9 cellular contexts compared by ENCODE assay signal in genomic region chr12:130819248-130819576, GRCh38. TPM values are rescaled to one million over a fixed set of nuclear protein-coding genes. Genes with fewer than 3 reads are reported as not detected.
DNase-seq lines count a peak whose midpoint lies in the region; ATAC-seq, FAIRE-seq and TF ChIP-seq lines count a peak whose summit lies in the region.
"Had no signal": no experiment of that assay in that cellular context is flagged by ENCODE, and none has a peak within 500 bp of the region (broad histone marks: within the 10 kb centered on the region; RNA-seq: fewer than 3 reads in every experiment).

No MANE protein-coding gene starts in this region.

- dilution Hi-C loops in IMR-90 (cut with HindIII; ENCODE audit: low sequenced_read_pairs, unreplicated experiment), result no loop called here
- dilution Hi-C loops in endothelial cell of umbilical vein (cut with MboI; ENCODE audit: extremely low pct_ligation_motif_present, low sequenced_read_pairs), result no loop called here

- no peak overlapping the region for H3K23ac ChIP-seq in IMR-90 (ENCODE audit: low read depth, low read length)

- H2AK9ac ChIP-seq in IMR-90 (replicated peaks; ENCODE audit: low read depth, low read length, poor library complexity), result no peak overlapping the region

- WGBS in IMR-90 (ENCODE audit: extremely low coverage in 2 of 2, insufficient read length in 1 of 2), 2 experiments, result no CpG with 5 or more reads among the region's 9 CpGs
- WGBS in tibial nerve, 2 donors, result 29 to 38% methylated on average over 6 to 9 of the region's 9 CpGs

- H3K27me3 ChIP-seq in IMR-90 (ENCODE audit: control insufficient read depth, insufficient read depth, low read length), result no peaks in the 10 kb centered on the region
- H3K27me3 ChIP-seq in endothelial cell of umbilical vein (ENCODE audit: control insufficient read depth in 2 of 2, insufficient read depth in 2 of 2, low read length in 2 of 2), result no peaks in the 10 kb centered on the region
- H3K27me3 ChIP-seq in tibial nerve, result no peaks in the 10 kb centered on the region

- TF ChIP-seq RAD21 in IMR-90 (IDR thresholded peaks at IDR 0.05; ENCODE audit: low read length), result no peak

- no peak overlapping the region for H2BK20ac ChIP-seq in IMR-90 (ENCODE audit: low read depth, low read length)

- peaks cover 15% of the 10 kb centered on the region for H3K4me1 Mint-ChIP-seq in activated naive CD8-positive, alpha-beta T cell (ENCODE audit: low read depth)
- H3K4me1 Mint-ChIP-seq in activated naive CD8-positive, alpha-beta T cell treated with anti-CD3 and anti-CD28 coated beads for 36 hours, result peaks cover 9% of the 10 kb centered on the region

- H3K79me1 ChIP-seq in IMR-90 (ENCODE audit: low read depth in 1 of 2, low read length in 2 of 2), result peaks cover 17 to 32% of the 10 kb centered on the region in 2 experiments

- H3K4me3 Mint-ChIP-seq in activated naive CD8-positive, alpha-beta T cell, result peak overlapping the region; percentile 44
- H3K4me3 Mint-ChIP-seq in activated naive CD8-positive, alpha-beta T cell treated with anti-CD3 and anti-CD28 coated beads for 36 hours, result no peak overlapping the region

- TF ChIP-seq EP300 in tibial nerve (IDR thresholded peaks at IDR 0.05), result no peak

- TF ChIP-seq CTCF in IMR-90 (conservative IDR thresholded peaks at IDR 0.05; ENCODE audit: low read depth, low read length) (no peak), endothelial cell of umbilical vein (IDR thresholded peaks at IDR 0.05; ENCODE audit: extremely low read depth in 1 of 2, insufficient read depth in 1 of 2, low read depth in 1 of 2, low read length in 2 of 2) (no peak), tibial nerve (IDR thresholded peaks at IDR 0.05) (peak in 1 of 5 experiments; percentile 40)

- intact Hi-C loops in IMR-90 (cut with micrococcal nuclease), result no loop called here
- intact Hi-C loops in endothelial cell of umbilical vein (cut with micrococcal nuclease), result loop anchor here (1.0 to 5.0 kb wide), 2 partner anchors 53 to 58 kb away; partner anchors contain the start of gene RAN

- H4K20me1 ChIP-seq in IMR-90 (ENCODE audit: insufficient read depth, low read length) (no peaks in the 10 kb centered on the region), endothelial cell of umbilical vein (replicated peaks; ENCODE audit: control insufficient read depth, extremely low read depth, insufficient read depth, low read length) (no peaks in the 10 kb centered on the region)

- H4K8ac ChIP-seq in IMR-90 (ENCODE audit: low read depth in 2 of 2, low read length in 2 of 2), result no peak overlapping the region

- no peak overlapping the region for H3K27ac ChIP-seq in IMR-90 (ENCODE audit: insufficient read depth, low read length)
- H3K27ac ChIP-seq in endothelial cell of umbilical vein (ENCODE audit: insufficient read depth, low read depth, low read length), result no peak overlapping the region
- H3K27ac ChIP-seq in tibial nerve, result peak overlapping the region in 3 of 4 donors; percentile 13 to 70 (median 59)

- no peak overlapping the region for H2AK5ac ChIP-seq in IMR-90 (ENCODE audit: low read depth, low read length)

- no peak overlapping the region for H2BK5ac ChIP-seq in IMR-90 (ENCODE audit: low read depth, low read length, poor library complexity, severe bottlenecking)

- no peaks in the 10 kb centered on the region for H3K9me3 Mint-ChIP-seq in activated naive CD8-positive, alpha-beta T cell (ENCODE audit: low read depth)
- no peaks in the 10 kb centered on the region for H3K9me3 Mint-ChIP-seq in activated naive CD8-positive, alpha-beta T cell treated with anti-CD3 and anti-CD28 coated beads for 36 hours
- H3K9me3 Mint-ChIP-seq: activated T-helper 2 cell treated with anti-CD3 and anti-CD28 coated beads, Interferon-gamma antibody, Interleukin-2, Interleukin-4, amounts not matched to agents 10 μg/mL and 5 μg/mL and 100 μg/mL, durations not matched to agents 14 hours and 24 hours and 36 hours had no signal

- no peak overlapping the region for H3K4me3 ChIP-seq in IMR-90 (ENCODE audit: insufficient read depth, low read depth, low read length)
- no peak overlapping the region for H3K4me3 ChIP-seq in endothelial cell of umbilical vein (replicated peaks in 1 of 3; ENCODE audit: insufficient read depth in 1 of 3, low read depth in 1 of 3, low read length in 3 of 3)
- H3K4me3 ChIP-seq in tibial nerve, result peak overlapping the region in 3 of 4 donors; percentile 16 to 50 (median 50)

- CTCF ChIA-PET in IMR-90 (lab: Yijun Ruan, JAX), result interaction anchor here (1.4 kb wide), 1 partner anchor 16 kb away, joined by 3 read pairs; no protein-coding TSS in a partner anchor
- CTCF ChIA-PET in endothelial cell of umbilical vein (lab: Charles Lee), result interaction anchor here (0.8 to 2.3 kb wide), 5 partner anchors 9 to 27 kb away, joined by 3 to 11 read pairs (median 4); no protein-coding TSS in a partner anchor

- in situ Hi-C loops in IMR-90 (cut with MboI; ENCODE audit: low sequenced_read_pairs), result loop anchor here (25.0 kb wide), 1 partner anchor 893 kb away; the partner anchor contains the start of gene SFSWAP

- no peak overlapping the region for H2BK15ac ChIP-seq in IMR-90 (ENCODE audit: low read depth, low read length)

- no peak overlapping the region for H4K5ac ChIP-seq in IMR-90 (ENCODE audit: low read depth, low read length)

- no peak overlapping the region for H3K14ac ChIP-seq in IMR-90 (replicated peaks; ENCODE audit: low read depth, low read length)

- no peak overlapping the region for H2BK120ac ChIP-seq in IMR-90 (ENCODE audit: low read depth, low read length)

- H3K4ac ChIP-seq in IMR-90 (ENCODE audit: low read depth, low read length), result no peak overlapping the region

- H3K4me1 ChIP-seq in IMR-90 (ENCODE audit: control insufficient read depth, insufficient read depth, low read length) (no peaks in the 10 kb centered on the region), endothelial cell of umbilical vein (ENCODE audit: control insufficient read depth, extremely low read depth, insufficient read depth, low read length) (no peaks in the 10 kb centered on the region), tibial nerve (peaks cover 0 to 15% (median 5%) of the 10 kb centered on the region in 4 donors)

- no peak overlapping the region for H3K56ac ChIP-seq in IMR-90 (ENCODE audit: extremely low read depth, insufficient read depth, low read length)

- BruUV-seq in IMR-90 (replicated peaks; lab: Mats Ljungman, UMichigan), result no TSS peak
- BruUV-seq in endothelial cell of umbilical vein (replicated peaks; lab: Mats Ljungman, UMichigan), result no TSS peak

- no peaks in the 10 kb centered on the region for H3K9me3 ChIP-seq in IMR-90 (ENCODE audit: control insufficient read depth, insufficient read depth, low read length)
- no peaks in the 10 kb centered on the region for H3K9me3 ChIP-seq in endothelial cell of umbilical vein (replicated peaks; ENCODE audit: control insufficient read depth, insufficient read depth, low read length)
- H3K9me3 ChIP-seq in tibial nerve, result no peaks in the 10 kb centered on the region

- TF ChIP-seq POLR2A in IMR-90 (IDR thresholded peaks at IDR 0.05; ENCODE audit: low read depth, low read length), result no peak
- no peak for TF ChIP-seq POLR2A in endothelial cell of umbilical vein (IDR thresholded peaks at IDR 0.05; ENCODE audit: low read depth, low read length)
- TF ChIP-seq POLR2A in tibial nerve (IDR thresholded peaks at IDR 0.05), result no peak

- peak; percentile 40 for FAIRE-seq in endothelial cell of umbilical vein (lab: Jason Lieb, UNC)

- H3K18ac ChIP-seq in IMR-90 (ENCODE audit: low read depth, low read length), result no peak overlapping the region

- H3K27me3 Mint-ChIP-seq in activated naive CD8-positive, alpha-beta T cell, result no peaks in the 10 kb centered on the region
- H3K27me3 Mint-ChIP-seq in activated naive CD8-positive, alpha-beta T cell treated with anti-CD3 and anti-CD28 coated beads for 36 hours, result no peaks in the 10 kb centered on the region

- H2AFZ ChIP-seq in IMR-90 (replicated peaks; ENCODE audit: low read length, poor library complexity) (peak overlapping the region; percentile 21), endothelial cell of umbilical vein (ENCODE audit: low read depth, low read length) (no peak overlapping the region)

- POLR2A ChIA-PET in IMR-90 (lab: Charles Lee; ENCODE audit: unreplicated experiment), result no interaction called here
- POLR2A ChIA-PET in endothelial cell of umbilical vein (lab: Charles Lee), result no interaction called here

- DNase-seq in activated naive CD8-positive, alpha-beta T cell treated with anti-CD3 and anti-CD28 coated beads for 36 hours, result no peak
- DNase-seq in IMR-90 (no peak), endothelial cell of umbilical vein (ENCODE audit: low read depth, low spot score) (no peak), tibial nerve (ENCODE audit: low spot score in 2 of 2) (no peak), DMS153 treated with DMSO at 0.1 percent for 48 hours (lab: John Stamatoyannopoulos, UW; ENCODE audit: unreplicated experiment) (no peak), OCI-M2 (lab: John Stamatoyannopoulos, UW; ENCODE audit: unreplicated experiment) (no peak), islet precursor cell (no peak)

- H3K79me2 ChIP-seq in endothelial cell of umbilical vein (ENCODE audit: control insufficient read depth, insufficient read depth, low read length), result peaks cover 7% of the 10 kb centered on the region

- H3K9me1 ChIP-seq in IMR-90 (ENCODE audit: insufficient read depth, low read length), result no peaks in the 10 kb centered on the region; the same call in 1 of the 2 replicates
- H3K9me1 ChIP-seq in endothelial cell of umbilical vein (replicated peaks; ENCODE audit: control insufficient read depth, extremely low read depth, insufficient read depth, low read length), result no peaks in the 10 kb centered on the region

- H3K9ac ChIP-seq in IMR-90 (ENCODE audit: low read depth, low read length) (no peak overlapping the region), endothelial cell of umbilical vein (replicated peaks; ENCODE audit: extremely low read depth, insufficient read depth, low read length) (no peak overlapping the region)

- H3K36me3 Mint-ChIP-seq in activated naive CD8-positive, alpha-beta T cell, result peaks cover 9% of the 10 kb centered on the region
- H3K36me3 Mint-ChIP-seq in activated naive CD8-positive, alpha-beta T cell treated with anti-CD3 and anti-CD28 coated beads for 36 hours, result peaks cover 8% of the 10 kb centered on the region

- no peak overlapping the region for H3K27ac Mint-ChIP-seq in activated naive CD8-positive, alpha-beta T cell
- H3K27ac Mint-ChIP-seq in activated naive CD8-positive, alpha-beta T cell treated with anti-CD3 and anti-CD28 coated beads for 36 hours, result no peak overlapping the region

- peaks cover 26% of the 10 kb centered on the region for H3K36me3 ChIP-seq in IMR-90 (ENCODE audit: control insufficient read depth, insufficient read depth, low read length)
- peaks cover 3 to 7% of the 10 kb centered on the region in 2 experiments for H3K36me3 ChIP-seq in endothelial cell of umbilical vein (ENCODE audit: control insufficient read depth in 2 of 2, extremely low read depth in 1 of 2, insufficient read depth in 2 of 2, low read length in 2 of 2)
- H3K36me3 ChIP-seq in tibial nerve, result peaks cover 0 to 49% (median 0%) of the 10 kb centered on the region in 3 donors

- 0 out of 2 replicates have a peak, but pooled peaks have one; percentile 21 for ATAC-seq in IMR-90 (ENCODE audit: low read depth)

- no peak overlapping the region for H3K4me2 ChIP-seq in IMR-90 (ENCODE audit: low read depth, low read length)
- H3K4me2 ChIP-seq in endothelial cell of umbilical vein (ENCODE audit: insufficient read depth, low read length), result no peak overlapping the region

- no peak overlapping the region for H4K91ac ChIP-seq in IMR-90 (ENCODE audit: insufficient read depth, low read depth, low read length)

RNA-seq across cellular contexts. Expression of gene STX2, which starts 19.8 kb away (rescaled TPM):
- total RNA-seq in activated naive CD8-positive, alpha-beta T cell treated with anti-CD3 and anti-CD28 coated beads for 36 hours, result 10 to 100 TPM; 13.8 to 14.0 TPM
- total RNA-seq in IMR-90 (2012; rRNA removed) (26.9 and 42.8 TPM in 2 replicates), endothelial cell of umbilical vein (30.7 and 32.6 TPM in 2 replicates), tibial nerve (10 to 100 TPM; 26.3 to 44.8 (median 33.6) TPM)
- polyA plus RNA-seq in IMR-90 (2012; rRNA removed) (26.9 and 32.5 TPM in 2 replicates), endothelial cell of umbilical vein (24.2 and 26.2 TPM in 2 replicates)
- 7.6 and 10.3 TPM in 2 replicates for polyA plus RNA-seq in IMR-90 (2012; cell fraction: cytosol; rRNA removed)
- 5.6 and 28.5 TPM in 2 replicates for polyA plus RNA-seq in IMR-90 (2012; cell fraction: nucleus; rRNA removed; ENCODE audit: low replicate concordance)
- 23.2 and 23.6 TPM in 2 replicates for polyA plus RNA-seq in endothelial cell of umbilical vein (2011; cell fraction: cytosol; rRNA removed)
- polyA plus RNA-seq in endothelial cell of umbilical vein (2011; cell fraction: nucleus; rRNA removed), result 45.4 and 65.4 TPM in 2 replicates
- polyA plus RNA-seq in endothelial cell of umbilical vein (2012), result 33.7 and 36.7 TPM in 2 replicates
- polyA minus RNA-seq in endothelial cell of umbilical vein, result 25.8 and 28.8 TPM in 2 replicates
- polyA minus RNA-seq in endothelial cell of umbilical vein (2011; cell fraction: cytosol; rRNA and poly(A)+ RNA removed), result 7.0 TPM
- polyA minus RNA-seq in endothelial cell of umbilical vein (2011; cell fraction: nucleus; rRNA and poly(A)+ RNA removed), result 8.8 and 14.8 TPM in 2 replicates

RNA-seq across cellular contexts. Expression of gene RAN, which starts 52.7 kb away (rescaled TPM):
- 1,000 to 10,000 TPM; 2,531 to 2,575 TPM for total RNA-seq in activated naive CD8-positive, alpha-beta T cell treated with anti-CD3 and anti-CD28 coated beads for 36 hours
- total RNA-seq in IMR-90 (2012; rRNA removed) (898 and 910 TPM in 2 replicates), endothelial cell of umbilical vein (1,205 and 1,212 TPM in 2 replicates), tibial nerve (100 to 1,000 TPM; 105 to 155 (median 124) TPM)
- polyA plus RNA-seq in IMR-90 (2012; rRNA removed) (984 and 1,062 TPM in 2 replicates), endothelial cell of umbilical vein (986 and 1,075 TPM in 2 replicates)
- polyA plus RNA-seq in IMR-90 (2012; cell fraction: cytosol; rRNA removed), result 147 and 655 TPM in 2 replicates
- 78.5 and 464 TPM in 2 replicates for polyA plus RNA-seq in IMR-90 (2012; cell fraction: nucleus; rRNA removed; ENCODE audit: low replicate concordance)
- polyA plus RNA-seq in endothelial cell of umbilical vein (2011; cell fraction: cytosol; rRNA removed), result 1,906 and 2,063 TPM in 2 replicates
- 895 and 1,087 TPM in 2 replicates for polyA plus RNA-seq in endothelial cell of umbilical vein (2011; cell fraction: nucleus; rRNA removed)
- 1,409 and 2,015 TPM in 2 replicates for polyA plus RNA-seq in endothelial cell of umbilical vein (2012)
- polyA minus RNA-seq in endothelial cell of umbilical vein, result 908 and 983 TPM in 2 replicates
- polyA minus RNA-seq in endothelial cell of umbilical vein (2011; cell fraction: cytosol; rRNA and poly(A)+ RNA removed), result 640 TPM
- polyA minus RNA-seq in endothelial cell of umbilical vein (2011; cell fraction: nucleus; rRNA and poly(A)+ RNA removed), result 117 and 169 TPM in 2 replicates

Comparison
In these comparisons a context has a peak if more than half of its experiments do, and no peak if none do; other contexts are left out.
1. H3K27ac ChIP-seq: peak in tibial nerve (3 of 4); none in IMR-90 (single experiment) and endothelial cell of umbilical vein (single experiment).
2. H3K4me3 ChIP-seq: peak in tibial nerve (3 of 4); none in IMR-90 (single experiment) and endothelial cell of umbilical vein (0 of 3).